8 cellular contexts compared by ENCODE assay signal in genomic region chr6:52595000-52595795, GRCh38. TPM values are rescaled to one million over a fixed set of nuclear protein-coding genes. Genes with fewer than 3 reads are reported as not detected.
A peak's percentile ranks its signal among the peaks of the same experiment; 100 is the strongest.
DNase-seq lines count a peak whose midpoint lies in the region; ATAC-seq, FAIRE-seq and TF ChIP-seq lines count a peak whose summit lies in the region.

No MANE protein-coding gene starts in this region.

- H3K4me1 Mint-ChIP-seq in activated naive CD8-positive, alpha-beta T cell treated with anti-CD3 and anti-CD28 coated beads, Interleukin-2, amount 50 U/mL, for 24 hours: peaks cover 8% of the 10 kb centered on the region
- H3K4me1 Mint-ChIP-seq in activated naive CD8-positive, alpha-beta T cell treated with anti-CD3 and anti-CD28 coated beads for 36 hours: peaks cover 11% of the 10 kb centered on the region
- H3K4me1 Mint-ChIP-seq in memory B cell: peaks cover 26% of the 10 kb centered on the region

- H3K27ac Mint-ChIP-seq in activated naive CD8-positive, alpha-beta T cell treated with anti-CD3 and anti-CD28 coated beads, Interleukin-2, amount 50 U/mL, for 24 hours: no peak overlapping the region
- no peak overlapping the region for H3K27ac Mint-ChIP-seq in activated naive CD8-positive, alpha-beta T cell treated with anti-CD3 and anti-CD28 coated beads for 36 hours
- peak overlapping the region; percentile 73 for H3K27ac Mint-ChIP-seq in memory B cell

- no peak for DNase-seq in activated naive CD8-positive, alpha-beta T cell treated with anti-CD3 and anti-CD28 coated beads, Interleukin-2, amount 50 U/mL, for 24 hours
- no peak for DNase-seq in activated naive CD8-positive, alpha-beta T cell treated with anti-CD3 and anti-CD28 coated beads for 36 hours
- peak; percentile 86 for DNase-seq in NCI-H226
- peak; percentile 61 for DNase-seq in bronchial epithelial cell (ENCODE audit: low read depth)
- no peak for DNase-seq in memory B cell (ENCODE audit: low spot score in 2 of 2)
- no peak for DNase-seq in NCI-H2107 (lab: John Stamatoyannopoulos, UW)
- DNase-seq in NK-92 (lab: John Stamatoyannopoulos, UW; ENCODE audit: unreplicated experiment): no peak

- H3K4me3 Mint-ChIP-seq in activated naive CD8-positive, alpha-beta T cell treated with anti-CD3 and anti-CD28 coated beads, Interleukin-2, amount 50 U/mL, for 24 hours: no peak overlapping the region
- H3K4me3 Mint-ChIP-seq in activated naive CD8-positive, alpha-beta T cell treated with anti-CD3 and anti-CD28 coated beads for 36 hours: no peak overlapping the region
- peak overlapping the region; percentile 40 for H3K4me3 Mint-ChIP-seq in memory B cell

- H3K27me3 ChIP-seq in bronchial epithelial cell (ENCODE audit: control insufficient read depth, insufficient read depth, low read length): no peaks in the 10 kb centered on the region

- H3K36me3 Mint-ChIP-seq in activated naive CD8-positive, alpha-beta T cell treated with anti-CD3 and anti-CD28 coated beads, Interleukin-2, amount 50 U/mL, for 24 hours (ENCODE audit: low read depth): no peaks in the 10 kb centered on the region
- H3K36me3 Mint-ChIP-seq in activated naive CD8-positive, alpha-beta T cell treated with anti-CD3 and anti-CD28 coated beads for 36 hours: no peaks in the 10 kb centered on the region
- H3K36me3 Mint-ChIP-seq in memory B cell: no peaks in the 10 kb centered on the region

- ATAC-seq in activated naive CD8-positive, alpha-beta T cell treated with anti-CD3 and anti-CD28 coated beads, Interleukin-2, amount 50 U/mL, for 24 hours: peak; percentile 76
- peak; percentile 52 for ATAC-seq in HG02840 (IDR thresholded peaks at IDR 0.05; ENCODE audit: low FRiP score, unreplicated experiment)
- ATAC-seq in memory B cell (ENCODE audit: low read depth): peak; percentile 16

- H3K36me3 ChIP-seq in bronchial epithelial cell (ENCODE audit: control insufficient read depth, insufficient read depth, low read length): no peaks in the 10 kb centered on the region

- H3K27me3 Mint-ChIP-seq in activated naive CD8-positive, alpha-beta T cell treated with anti-CD3 and anti-CD28 coated beads, Interleukin-2, amount 50 U/mL, for 24 hours: no peaks in the 10 kb centered on the region
- no peaks in the 10 kb centered on the region for H3K27me3 Mint-ChIP-seq in activated naive CD8-positive, alpha-beta T cell treated with anti-CD3 and anti-CD28 coated beads for 36 hours
- no peaks in the 10 kb centered on the region for H3K27me3 Mint-ChIP-seq in memory B cell

- FAIRE-seq in bronchial epithelial cell (lab: Jason Lieb, UNC): no peak

- no peak for TF ChIP-seq CTCF in bronchial epithelial cell (IDR thresholded peaks at IDR 0.05; ENCODE audit: insufficient read depth, low read length, severe bottlenecking)

- H3K4me3 ChIP-seq in bronchial epithelial cell (ENCODE audit: low read depth, low read length): no peak overlapping the region

- no peaks in the 10 kb centered on the region for H3K9me3 Mint-ChIP-seq in activated naive CD8-positive, alpha-beta T cell treated with anti-CD3 and anti-CD28 coated beads, Interleukin-2, amount 50 U/mL, for 24 hours
- no peaks in the 10 kb centered on the region for H3K9me3 Mint-ChIP-seq in activated naive CD8-positive, alpha-beta T cell treated with anti-CD3 and anti-CD28 coated beads for 36 hours
- H3K9me3 Mint-ChIP-seq in memory B cell: no peaks in the 10 kb centered on the region

RNA-seq across cellular contexts. Expression of gene TRAM2, which starts 18.3 kb away (rescaled TPM):
- 1 to 10 TPM; 1.6 to 2.0 TPM for total RNA-seq in activated naive CD8-positive, alpha-beta T cell treated with anti-CD3 and anti-CD28 coated beads for 36 hours
- 3.2 and 4.2 TPM in 2 replicates for total RNA-seq in bronchial epithelial cell

Comparison
In these comparisons a context has a peak if more than half of its experiments do, and no peak if none do; other contexts are left out.
1. ATAC-seq: peak in every context shown above with its lines; median percentile 76 in activated naive CD8-positive, alpha-beta T cell treated with anti-CD3 and anti-CD28 coated beads, Interleukin-2, amount 50 U/mL, for 24 hours; 52 in HG02840; 16 in memory B cell.
2. DNase-seq: peak in NCI-H226 (single experiment) and bronchial epithelial cell (single experiment); none in activated naive CD8-positive, alpha-beta T cell treated with anti-CD3 and anti-CD28 coated beads, Interleukin-2, amount 50 U/mL, for 24 hours (single experiment), activated naive CD8-positive, alpha-beta T cell treated with anti-CD3 and anti-CD28 coated beads for 36 hours (single experiment), memory B cell (0 of 2), NCI-H2107 (single experiment) and NK-92 (single experiment).